1 cellular context compared by ENCODE assay signal in the genomic region with DNA sequence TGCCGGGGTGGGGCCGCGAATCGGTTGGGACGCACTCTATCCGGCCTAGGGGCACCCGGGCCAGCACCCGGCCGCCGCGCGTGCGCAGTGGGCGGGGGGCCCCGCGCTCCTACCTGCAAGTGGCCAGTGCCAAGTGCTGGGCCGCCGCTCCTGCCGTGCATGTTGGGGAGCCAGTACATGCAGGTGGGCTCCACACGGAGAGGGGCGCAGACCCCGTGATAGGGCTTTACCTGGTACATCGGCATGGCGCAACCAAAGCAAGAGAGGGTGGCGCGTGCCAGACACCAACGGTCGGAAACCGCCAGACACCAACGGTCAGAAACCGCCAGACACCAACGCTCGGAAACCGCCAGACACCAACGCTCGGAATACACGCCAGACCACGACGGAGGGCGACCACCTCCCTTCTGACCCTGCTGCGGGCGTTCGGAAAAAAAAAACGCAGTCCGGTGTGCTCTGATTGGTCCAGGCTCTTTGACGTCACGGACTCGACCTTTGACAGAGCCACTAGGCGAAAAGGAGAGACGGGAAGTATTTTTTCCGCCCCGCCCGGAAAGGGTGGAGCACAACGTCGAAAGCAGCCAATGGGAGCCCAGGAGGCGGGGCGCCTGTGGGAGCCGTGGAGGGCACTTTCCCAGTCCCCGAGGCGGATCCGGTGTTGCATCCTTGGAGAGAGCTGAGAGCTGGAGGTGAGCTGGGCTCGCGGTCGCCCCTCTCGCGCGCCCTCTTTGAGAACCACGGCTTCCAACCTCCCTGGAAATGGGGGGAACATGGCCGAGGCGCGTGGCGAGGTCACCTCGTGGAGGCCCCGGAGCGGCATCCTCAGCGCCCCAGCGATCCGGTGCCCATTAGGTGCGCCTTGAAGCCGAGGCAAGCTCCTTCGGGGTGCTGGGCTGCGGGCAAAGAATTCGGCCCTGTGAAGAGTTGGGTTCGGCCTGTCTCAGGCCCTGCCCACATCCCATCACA.
A peak's percentile ranks its signal among the peaks of the same experiment; 100 is the strongest.
TF ChIP-seq lines count a peak whose summit lies in the region.

No MANE protein-coding gene starts in this region.

TF ChIP-seq in GM12878, 131 proteins besides CTCF, POLR2A, EP300 and RAD21 (continued from another document):
- TF ChIP-seq RELB (IDR thresholded peaks at IDR 0.05; ENCODE audit: low read depth) (peak; percentile 35; the same call in 1 of the 2 replicates), ZBTB40 (IDR thresholded peaks at IDR 0.05; ENCODE audit: borderline replicate concordance) (peak; percentile 26; the same call in 1 of the 2 replicates), RUNX3 (IDR thresholded peaks at IDR 0.05; ENCODE audit: low read length) (peak; percentile 33; the same call in 1 of the 2 replicates), NR2C1 (IDR thresholded peaks at IDR 0.05) (peak; percentile 30), NR2F1 (conservative IDR thresholded peaks at IDR 0.05) (peak; percentile 41; the same call in 1 of the 2 replicates), NKRF (conservative IDR thresholded peaks at IDR 0.05) (peak; percentile 73), POU2F2 (IDR thresholded peaks at IDR 0.05; ENCODE audit: borderline replicate concordance, low read depth, low read length) (0 out of 3 replicates have a peak, but pooled peaks have one; percentile 11), POLR2AphosphoS5 (IDR thresholded peaks at IDR 0.05; ENCODE audit: low read length) (peak; percentile 67), IKZF2 (IDR thresholded peaks at IDR 0.05) (peak; percentile 12 to 43; a peak in 1 of 4 replicates), PML (IDR thresholded peaks at IDR 0.05; ENCODE audit: low read length) (peak; percentile 47; the same call in 1 of the 2 replicates), NBN (IDR thresholded peaks at IDR 0.05) (0 out of 2 replicates have a peak, but pooled peaks have one; percentile 23)
- TF ChIP-seq, protein P1, sequence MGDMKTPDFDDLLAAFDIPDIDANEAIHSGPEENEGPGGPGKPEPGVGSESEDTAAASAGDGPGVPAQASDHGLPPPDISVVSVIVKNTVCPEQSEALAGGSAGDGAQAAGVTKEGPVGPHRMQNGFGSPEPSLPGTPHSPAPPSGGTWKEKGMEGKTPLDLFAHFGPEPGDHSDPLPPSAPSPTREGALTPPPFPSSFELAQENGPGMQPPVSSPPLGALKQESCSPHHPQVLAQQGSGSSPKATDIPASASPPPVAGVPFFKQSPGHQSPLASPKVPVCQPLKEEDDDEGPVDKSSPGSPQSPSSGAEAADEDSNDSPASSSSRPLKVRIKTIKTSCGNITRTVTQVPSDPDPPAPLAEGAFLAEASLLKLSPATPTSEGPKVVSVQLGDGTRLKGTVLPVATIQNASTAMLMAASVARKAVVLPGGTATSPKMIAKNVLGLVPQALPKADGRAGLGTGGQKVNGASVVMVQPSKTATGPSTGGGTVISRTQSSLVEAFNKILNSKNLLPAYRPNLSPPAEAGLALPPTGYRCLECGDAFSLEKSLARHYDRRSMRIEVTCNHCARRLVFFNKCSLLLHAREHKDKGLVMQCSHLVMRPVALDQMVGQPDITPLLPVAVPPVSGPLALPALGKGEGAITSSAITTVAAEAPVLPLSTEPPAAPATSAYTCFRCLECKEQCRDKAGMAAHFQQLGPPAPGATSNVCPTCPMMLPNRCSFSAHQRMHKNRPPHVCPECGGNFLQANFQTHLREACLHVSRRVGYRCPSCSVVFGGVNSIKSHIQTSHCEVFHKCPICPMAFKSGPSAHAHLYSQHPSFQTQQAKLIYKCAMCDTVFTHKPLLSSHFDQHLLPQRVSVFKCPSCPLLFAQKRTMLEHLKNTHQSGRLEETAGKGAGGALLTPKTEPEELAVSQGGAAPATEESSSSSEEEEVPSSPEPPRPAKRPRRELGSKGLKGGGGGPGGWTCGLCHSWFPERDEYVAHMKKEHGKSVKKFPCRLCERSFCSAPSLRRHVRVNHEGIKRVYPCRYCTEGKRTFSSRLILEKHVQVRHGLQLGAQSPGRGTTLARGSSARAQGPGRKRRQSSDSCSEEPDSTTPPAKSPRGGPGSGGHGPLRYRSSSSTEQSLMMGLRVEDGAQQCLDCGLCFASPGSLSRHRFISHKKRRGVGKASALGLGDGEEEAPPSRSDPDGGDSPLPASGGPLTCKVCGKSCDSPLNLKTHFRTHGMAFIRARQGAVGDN (IDR thresholded peaks at IDR 0.05): peak; percentile 49; the same call in 1 of the 2 replicates
